Comparison of ENCODE assay signal across 21 cellular contexts in the genomic region with DNA sequence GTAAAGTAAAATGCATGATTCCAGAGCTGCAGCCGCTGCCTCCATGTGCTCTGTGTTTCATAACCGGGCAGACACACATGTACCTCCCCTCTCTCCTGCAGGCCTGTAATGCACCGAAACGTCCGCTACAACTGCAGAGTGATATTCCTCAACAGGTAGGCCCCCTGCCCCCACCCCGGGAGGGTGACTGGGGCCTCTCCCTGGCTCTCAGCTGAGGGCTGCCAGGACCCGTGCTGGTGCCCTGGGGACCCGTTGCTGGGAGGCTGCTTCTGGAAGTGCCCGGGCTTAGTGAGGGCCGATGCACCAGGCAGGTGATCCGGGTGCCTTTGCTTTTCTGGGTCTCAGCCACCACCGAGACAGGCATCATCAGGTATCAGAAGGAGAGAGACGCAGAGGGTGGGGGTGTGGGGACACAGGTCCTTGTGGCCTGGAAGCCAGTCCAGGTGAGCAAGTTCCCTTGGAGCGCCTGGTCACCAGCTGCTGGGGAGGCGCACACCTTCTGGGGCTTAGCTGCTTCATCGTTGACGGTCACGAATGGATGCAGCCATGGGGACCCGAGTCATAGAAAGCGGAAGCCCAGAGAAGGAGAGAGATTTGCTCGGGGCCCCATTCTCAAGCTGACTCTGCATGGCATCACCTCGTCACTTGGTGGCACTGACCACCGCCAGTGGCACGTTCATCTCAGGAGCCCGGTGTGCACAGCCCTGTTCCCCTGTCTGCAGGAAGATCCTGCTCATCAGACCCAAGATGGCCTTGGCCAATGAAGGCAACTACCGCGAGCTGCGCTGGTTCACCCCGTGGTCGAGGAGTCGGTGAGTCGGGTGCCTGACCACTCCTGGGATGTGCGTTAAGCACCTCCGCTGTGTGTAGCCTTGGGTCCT.
"Had no signal": no experiment of that assay in that cellular context is flagged by ENCODE, and none has a peak within 500 bp of the region (broad histone marks: within the 10 kb centered on the region; RNA-seq: fewer than 3 reads in every experiment).

No MANE protein-coding gene starts in this region.

- ATAC-seq: gastrocnemius medialis, left lung, sciatic nerve had no signal

- H3K27me3 Mint-ChIP-seq: activated naive CD8-positive, alpha-beta T cell; central memory CD8-positive, alpha-beta T cell had no signal

- H3K9me3 Mint-ChIP-seq: central memory CD8-positive, alpha-beta T cell had no signal

- H3K4me1 ChIP-seq: adrenal gland, ascending aorta, gastrocnemius medialis, left lung, upper lobe of left lung had no signal

- H3K4me3 Mint-ChIP-seq: activated naive CD8-positive, alpha-beta T cell; central memory CD8-positive, alpha-beta T cell had no signal

- DNase-seq: activated gamma-delta T cell treated with Interleukin-2 at 50 U/mL for 16 hours; activated T-cell treated with anti-CD3 and anti-CD28 coated beads, Interleukin-2, amount 50 U/mL, for 1 hour; adrenal gland; esophagus squamous epithelium; gastrocnemius medialis; head of caudate nucleus; left lung; occipital lobe; stimulated activated CD4-positive, alpha-beta T cell treated with anti-CD3 and anti-CD28 coated beads, Interleukin-2, amount 100 ng/mL, for 48 hours; stimulated activated CD8-positive, alpha-beta memory T cell treated with anti-CD3 and anti-CD28 coated beads, Interleukin-4, amount 100 ng/mL, for 48 hours; stimulated activated naive CD4-positive, alpha-beta T cell treated with Interleukin-2 at 50 U/mL for 16 hours; T-helper 1 cell; T-helper 9 cell had no signal

- H3K27me3 ChIP-seq: adrenal gland, ascending aorta, esophagus squamous epithelium, gastrocnemius medialis, left lung, upper lobe of left lung had no signal

- H3K27ac Mint-ChIP-seq: activated naive CD8-positive, alpha-beta T cell had no signal

- H3K9me3 ChIP-seq: adrenal gland, ascending aorta, esophagus squamous epithelium, gastrocnemius medialis, left lung, thoracic aorta, upper lobe of left lung had no signal

- H3K4me2 ChIP-seq: smooth muscle cell had no signal

- H3K4me3 ChIP-seq: adrenal gland, ascending aorta, coronary artery, esophagus squamous epithelium, gastrocnemius medialis, left lung, smooth muscle cell, thoracic aorta, upper lobe of left lung had no signal

- H3K27ac ChIP-seq: adrenal gland, ascending aorta, coronary artery, esophagus squamous epithelium, gastrocnemius medialis, left lung, thoracic aorta, upper lobe of left lung had no signal
